ENCODE assay signal across 24 cellular contexts in the genomic region with DNA sequence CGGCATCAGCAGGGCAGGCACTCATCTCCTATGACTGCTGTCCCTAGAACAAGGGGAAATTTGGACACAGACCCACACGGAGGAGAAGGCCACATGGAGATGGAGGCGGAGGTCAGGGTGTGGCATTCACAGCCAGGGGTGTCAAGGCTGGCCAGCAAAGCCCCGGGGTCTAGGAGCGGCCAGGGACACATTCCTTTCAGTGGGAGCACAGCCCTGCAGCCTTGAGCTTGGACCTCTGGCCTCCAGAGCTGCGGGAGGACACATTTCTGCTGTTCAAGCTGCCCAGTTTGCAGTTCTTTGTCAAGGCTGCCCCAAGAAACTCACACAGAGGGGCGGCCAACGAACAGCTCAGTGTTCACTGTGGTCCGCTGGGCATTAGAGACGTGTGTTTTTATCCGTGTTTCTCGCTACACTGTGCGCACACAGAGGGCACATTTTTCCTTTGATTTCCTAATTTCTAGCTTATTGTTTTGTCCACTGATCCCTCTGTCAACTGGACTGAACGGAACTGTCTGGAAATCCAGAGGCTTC.
"Had no signal": no experiment of that assay in that cellular context is flagged by ENCODE, and none has a peak within 500 bp of the region (broad histone marks: within the 10 kb centered on the region; RNA-seq: fewer than 3 reads in every experiment).

No MANE protein-coding gene starts in this region.

- H3K4me3 ChIP-seq: thoracic aorta, vagina had no signal

- H3K9me3 Mint-ChIP-seq: activated CD4-positive, alpha-beta memory T cell treated with anti-CD3 and anti-CD28 coated beads, Interleukin-2, amount 10 ng/mL, durations not matched to agents 7 days and 5 days; activated CD4-positive, alpha-beta T cell treated with anti-CD3 and anti-CD28 coated beads, Interleukin-2, amount 10 ng/mL, durations not matched to agents 24 days and 14 days; activated naive CD8-positive, alpha-beta T cell treated with anti-CD3 and anti-CD28 coated beads, Interleukin-2, amount 50 U/mL, for 24 hours; activated T-cell treated with anti-CD3 and anti-CD28 coated beads, Interleukin-2, amount 50 U/mL, for 72 hours; memory B cell; nephron; T-helper 1 cell treated with Interleukin-12 subunit alpha and Interleukin-12 subunit beta and Interleukin-4 antibody, amounts not matched to agents 30 μg/mL and 1 μg/mL, for 36 hours; type B pancreatic cell had no signal

- H3K27me3 Mint-ChIP-seq: activated CD4-positive, alpha-beta memory T cell treated with anti-CD3 and anti-CD28 coated beads, Interleukin-2, amount 10 ng/mL, durations not matched to agents 7 days and 5 days; activated CD4-positive, alpha-beta T cell treated with anti-CD3 and anti-CD28 coated beads, Interleukin-2, amount 10 ng/mL, durations not matched to agents 24 days and 14 days; activated naive CD8-positive, alpha-beta T cell treated with anti-CD3 and anti-CD28 coated beads, Interleukin-2, amount 50 U/mL, for 24 hours; memory B cell; type B pancreatic cell had no signal

- H3K4me1 Mint-ChIP-seq: activated CD4-positive, alpha-beta memory T cell treated with anti-CD3 and anti-CD28 coated beads, Interleukin-2, amount 10 ng/mL, durations not matched to agents 7 days and 5 days; activated CD4-positive, alpha-beta T cell treated with anti-CD3 and anti-CD28 coated beads, Interleukin-2, amount 10 ng/mL, durations not matched to agents 24 days and 14 days; activated naive CD8-positive, alpha-beta T cell treated with anti-CD3 and anti-CD28 coated beads, Interleukin-2, amount 50 U/mL, for 24 hours had no signal

- H3K27ac ChIP-seq: thoracic aorta, vagina had no signal

- H3K27ac Mint-ChIP-seq: activated CD4-positive, alpha-beta memory T cell treated with anti-CD3 and anti-CD28 coated beads, Interleukin-2, amount 10 ng/mL, durations not matched to agents 7 days and 5 days; activated CD4-positive, alpha-beta T cell treated with anti-CD3 and anti-CD28 coated beads, Interleukin-2, amount 10 ng/mL, durations not matched to agents 24 days and 14 days; activated naive CD8-positive, alpha-beta T cell treated with anti-CD3 and anti-CD28 coated beads, Interleukin-2, amount 50 U/mL, for 24 hours; activated T-cell treated with anti-CD3 and anti-CD28 coated beads, Interleukin-2, amount 50 U/mL, for 72 hours; memory B cell; nephron; T-helper 1 cell treated with Interleukin-12 subunit alpha and Interleukin-12 subunit beta and Interleukin-4 antibody, amounts not matched to agents 30 μg/mL and 1 μg/mL, for 36 hours; type B pancreatic cell had no signal

- ATAC-seq: activated naive CD8-positive, alpha-beta T cell treated with anti-CD3 and anti-CD28 coated beads, Interleukin-2, amount 50 U/mL, for 24 hours; activated T-cell treated with anti-CD3 and anti-CD28 coated beads, Interleukin-2, amount 50 U/mL, for 72 hours; esophagus mucosa had no signal

- H3K4me3 Mint-ChIP-seq: activated CD4-positive, alpha-beta memory T cell treated with anti-CD3 and anti-CD28 coated beads, Interleukin-2, amount 10 ng/mL, durations not matched to agents 7 days and 5 days; activated CD4-positive, alpha-beta T cell treated with anti-CD3 and anti-CD28 coated beads, Interleukin-2, amount 10 ng/mL, durations not matched to agents 24 days and 14 days; activated naive CD8-positive, alpha-beta T cell treated with anti-CD3 and anti-CD28 coated beads, Interleukin-2, amount 50 U/mL, for 24 hours; activated T-cell treated with anti-CD3 and anti-CD28 coated beads, Interleukin-2, amount 50 U/mL, for 72 hours; memory B cell; nephron; T-helper 1 cell treated with Interleukin-12 subunit alpha and Interleukin-12 subunit beta and Interleukin-4 antibody, amounts not matched to agents 30 μg/mL and 1 μg/mL, for 36 hours; type B pancreatic cell had no signal

- H3K9me3 ChIP-seq: thoracic aorta, vagina had no signal

- H3K36me3 ChIP-seq: thoracic aorta had no signal

- H3K27me3 ChIP-seq: vagina had no signal

- DNase-seq: activated CD4-positive, alpha-beta memory T cell treated with anti-CD3 and anti-CD28 coated beads, Interleukin-2, amount 10 ng/mL, durations not matched to agents 7 days and 5 days; activated CD4-positive, alpha-beta T cell treated with anti-CD3 and anti-CD28 coated beads, Interleukin-2, amount 10 ng/mL, durations not matched to agents 24 days and 14 days; activated CD4-positive, CD25-positive, alpha-beta regulatory T cell; activated gamma-delta T cell; activated naive CD4-positive, alpha-beta T cell treated with anti-CD3 and anti-CD28 coated beads, Interleukin-2, amount 50 U/mL, for 16 hours; activated naive CD8-positive, alpha-beta T cell treated with anti-CD3 and anti-CD28 coated beads, Interleukin-2, amount 50 U/mL, for 24 hours; activated T-cell treated with anti-CD3 and anti-CD28 coated beads, Interleukin-2, amount 50 U/mL, for 72 hours; caudate nucleus; dermis blood vessel endothelial cell; effector memory CD4-positive, alpha-beta T cell; foreskin melanocyte; hippocampal formation; nucleus accumbens; stimulated activated CD4-positive, alpha-beta T cell treated with anti-CD3 and anti-CD28 coated beads, Interleukin-4, amount 100 ng/mL, for 24 hours; stimulated activated naive CD4-positive, alpha-beta T cell treated with Interleukin-2 at 50 U/mL for 16 hours; T1000 had no signal

- FAIRE-seq: endothelial cell of umbilical vein had no signal
